In the genomic region with DNA sequence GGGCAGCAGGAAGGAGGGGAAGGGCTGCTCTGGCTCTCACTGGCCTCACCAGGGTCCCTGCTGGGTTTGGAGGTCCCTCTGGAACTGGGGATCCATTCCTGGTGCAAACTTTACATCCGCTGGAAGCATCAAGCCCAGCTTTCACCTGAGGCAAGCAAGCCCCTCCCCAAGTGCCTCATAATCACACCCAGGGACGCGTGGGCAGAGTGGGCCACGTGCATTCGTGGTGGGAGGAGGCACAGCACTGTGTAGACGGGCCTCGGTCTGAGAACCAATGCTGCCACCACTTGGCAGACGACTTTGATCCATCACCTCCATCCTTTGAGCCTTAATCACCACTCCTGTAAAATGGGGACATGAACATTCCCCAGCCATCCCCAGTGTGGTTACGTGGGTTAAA, we compare ENCODE assay signal across 22 cellular contexts.
"Had no signal": no experiment of that assay in that cellular context is flagged by ENCODE, and none has a peak within 500 bp of the region (broad histone marks: within the 10 kb centered on the region; RNA-seq: fewer than 3 reads in every experiment).

No MANE protein-coding gene starts in this region.

- DNase-seq: cerebellar nuclear complex; effector CD8-positive, alpha-beta T cell; endodermal cell; foreskin fibroblast; gastrocnemius medialis; head of caudate nucleus; kidney; mucosa of descending colon; naive B cell; right lobe of liver; stimulated activated CD4-positive, alpha-beta T cell treated with anti-CD3 and anti-CD28 coated beads, Interleukin-4, amount 100 ng/mL, for 4 hours; stimulated activated naive B cell treated with anti-CD40 and anti-IgM and Interleukin-4, amounts not matched to agents 10 μg/mL and 1 μg/mL and 100 μg/mL, for 72 hours; trophoblast cell had no signal

- H3K4me3 Mint-ChIP-seq: endodermal cell; memory B cell; mesothelial cell of epicardium; naive B cell; natural killer cell treated with Interleukin-12 subunit alpha and Interleukin-12 subunit beta and Interleukin-15 and Interleukin-18, amount 100 ng/mL, for 72 hours; neural crest cell; stimulated activated naive B cell treated with anti-CD40 and anti-IgM and Interleukin-4, amounts not matched to agents 10 μg/mL and 1 μg/mL and 100 μg/mL, for 72 hours; stimulated activated naive CD8-positive, alpha-beta T cell treated with anti-CD3 and anti-CD28 coated beads, Interleukin-15, Interleukin-2, amounts not matched to agents 100 ng/mL and 50 ng/mL, for 24 hours had no signal

- H3K27ac Mint-ChIP-seq: endodermal cell; memory B cell; mesothelial cell of epicardium; naive B cell; natural killer cell treated with Interleukin-12 subunit alpha and Interleukin-12 subunit beta and Interleukin-15 and Interleukin-18, amount 100 ng/mL, for 72 hours; progenitor cell of endocrine pancreas; stimulated activated naive B cell treated with anti-CD40 and anti-IgM and Interleukin-4, amounts not matched to agents 10 μg/mL and 1 μg/mL and 100 μg/mL, for 72 hours; stimulated activated naive CD8-positive, alpha-beta T cell treated with anti-CD3 and anti-CD28 coated beads, Interleukin-15, Interleukin-2, amounts not matched to agents 100 ng/mL and 50 ng/mL, for 24 hours had no signal

- H3K9me3 Mint-ChIP-seq: endodermal cell; memory B cell; mesothelial cell of epicardium; natural killer cell treated with Interleukin-12 subunit alpha and Interleukin-12 subunit beta and Interleukin-15 and Interleukin-18, amount 100 ng/mL, for 72 hours; neural crest cell; stimulated activated naive B cell treated with anti-CD40 and anti-IgM and Interleukin-4, amounts not matched to agents 10 μg/mL and 1 μg/mL and 100 μg/mL, for 72 hours; stimulated activated naive CD8-positive, alpha-beta T cell treated with anti-CD3 and anti-CD28 coated beads, Interleukin-15, Interleukin-2, amounts not matched to agents 100 ng/mL and 50 ng/mL, for 24 hours had no signal

- H3K4me1 Mint-ChIP-seq: endodermal cell, memory B cell, naive B cell had no signal

- ATAC-seq: esophagus mucosa; gastrocnemius medialis; left lobe of liver; mucosa of descending colon; natural killer cell treated with Interleukin-12 subunit alpha and Interleukin-12 subunit beta and Interleukin-15 and Interleukin-18, amount 100 ng/mL, for 72 hours; pancreas; right lobe of liver; stimulated activated naive B cell treated with anti-CD40 and anti-IgM and Interleukin-4, amounts not matched to agents 10 μg/mL and 1 μg/mL and 100 μg/mL, for 72 hours had no signal

- H3K36me3 Mint-ChIP-seq: memory B cell; mesothelial cell of epicardium; naive B cell; natural killer cell treated with Interleukin-12 subunit alpha and Interleukin-12 subunit beta and Interleukin-15 and Interleukin-18, amount 100 ng/mL, for 72 hours; stimulated activated naive B cell treated with anti-CD40 and anti-IgM and Interleukin-4, amounts not matched to agents 10 μg/mL and 1 μg/mL and 100 μg/mL, for 72 hours had no signal
